19 cellular contexts compared by ENCODE assay signal in genomic region chr1:211183924-211184323, GRCh38. TPM values are rescaled to one million over a fixed set of nuclear protein-coding genes. Genes with fewer than 3 reads are reported as not detected.
"Had no signal": no experiment of that assay in that cellular context is flagged by ENCODE, and none has a peak within 500 bp of the region (broad histone marks: within the 10 kb centered on the region; RNA-seq: fewer than 3 reads in every experiment).

No MANE protein-coding gene starts in this region.

- DNase-seq: activated CD4-positive, alpha-beta T cell treated with anti-CD3 and anti-CD28 coated beads, Interleukin-2, amount 50 U/mL, for 1 hour; activated CD4-positive, CD25-positive, alpha-beta regulatory T cell; activated CD8-positive, alpha-beta memory T cell treated with anti-CD3 and anti-CD28 coated beads, Interleukin-2, amount 10 ng/mL, durations not matched to agents 7 days and 5 days; activated effector memory CD4-positive, alpha-beta T cell treated with anti-CD3 and anti-CD28 coated beads, Interleukin-2, amount 50 U/mL, for 16 hours; activated T-cell treated with anti-CD3 and anti-CD28 coated beads, Interleukin-2, amount 50 U/mL, for 4 hours; dermis blood vessel endothelial cell; erythroblast; mucosa of descending colon; occipital lobe; psoas muscle; sigmoid colon; stimulated activated CD4-positive, alpha-beta T cell treated with anti-CD3 and anti-CD28 coated beads, Interleukin-12 subunit alpha, Interleukin-12 subunit beta, amount 100 ng/mL, for 4 hours; stimulated activated naive CD4-positive, alpha-beta T cell treated with Interleukin-2 at 50 U/mL for 16 hours; upper lobe of left lung had no signal

- ATAC-seq: activated CD8-positive, alpha-beta memory T cell treated with anti-CD3 and anti-CD28 coated beads, Interleukin-2, amount 10 ng/mL, durations not matched to agents 7 days and 5 days; activated T-cell treated with anti-CD3 and anti-CD28 coated beads, Interleukin-2, amount 50 U/mL, for 4 hours; mucosa of descending colon; psoas muscle had no signal

- H3K27me3 ChIP-seq: sigmoid colon, suprapubic skin, upper lobe of left lung had no signal

- H3K4me3 ChIP-seq: mucosa of descending colon, psoas muscle, sigmoid colon, suprapubic skin, upper lobe of left lung had no signal

- H3K27ac ChIP-seq: psoas muscle, sigmoid colon, suprapubic skin, upper lobe of left lung had no signal

- H3K27ac Mint-ChIP-seq: activated CD8-positive, alpha-beta memory T cell treated with anti-CD3 and anti-CD28 coated beads, Interleukin-2, amount 10 ng/mL, durations not matched to agents 7 days and 5 days; activated naive CD8-positive, alpha-beta T cell; nephron had no signal

- H3K4me1 ChIP-seq: psoas muscle, sigmoid colon, suprapubic skin, upper lobe of left lung had no signal

- H3K4me3 Mint-ChIP-seq: activated CD8-positive, alpha-beta memory T cell treated with anti-CD3 and anti-CD28 coated beads, Interleukin-2, amount 10 ng/mL, durations not matched to agents 7 days and 5 days; activated naive CD8-positive, alpha-beta T cell; activated T-cell treated with anti-CD3 and anti-CD28 coated beads, Interleukin-2, amount 50 U/mL, for 4 hours; nephron had no signal

- H3K9me3 Mint-ChIP-seq: activated T-cell treated with anti-CD3 and anti-CD28 coated beads, Interleukin-2, amount 50 U/mL, for 4 hours; nephron had no signal

- H3K9me3 ChIP-seq: mucosa of descending colon, psoas muscle, sigmoid colon, suprapubic skin, upper lobe of left lung had no signal

- H3K4me1 Mint-ChIP-seq: activated CD8-positive, alpha-beta memory T cell treated with anti-CD3 and anti-CD28 coated beads, Interleukin-2, amount 10 ng/mL, durations not matched to agents 7 days and 5 days; nephron had no signal

- H3K36me3 ChIP-seq: sigmoid colon, suprapubic skin, upper lobe of left lung had no signal

- H3K36me3 Mint-ChIP-seq: activated CD8-positive, alpha-beta memory T cell treated with anti-CD3 and anti-CD28 coated beads, Interleukin-2, amount 10 ng/mL, durations not matched to agents 7 days and 5 days; activated naive CD8-positive, alpha-beta T cell had no signal

RNA-seq across cellular contexts. Expression of gene KCNH1, which starts 50.0 kb away (rescaled TPM):
- total RNA-seq: activated CD8-positive, alpha-beta memory T cell treated with anti-CD3 and anti-CD28 coated beads, Interleukin-2, amount 10 ng/mL, durations not matched to agents 7 days and 5 days; activated T-cell treated with anti-CD3 and anti-CD28 coated beads, Interleukin-2, amount 50 U/mL, for 4 hours; lung microvascular endothelial cell; T-helper 2 cell treated with Interferon-gamma antibody and Interleukin-4, amounts not matched to agents 100 ng/mL and 5 ng/mL, for 36 hours had no signal
